In the genomic region with DNA sequence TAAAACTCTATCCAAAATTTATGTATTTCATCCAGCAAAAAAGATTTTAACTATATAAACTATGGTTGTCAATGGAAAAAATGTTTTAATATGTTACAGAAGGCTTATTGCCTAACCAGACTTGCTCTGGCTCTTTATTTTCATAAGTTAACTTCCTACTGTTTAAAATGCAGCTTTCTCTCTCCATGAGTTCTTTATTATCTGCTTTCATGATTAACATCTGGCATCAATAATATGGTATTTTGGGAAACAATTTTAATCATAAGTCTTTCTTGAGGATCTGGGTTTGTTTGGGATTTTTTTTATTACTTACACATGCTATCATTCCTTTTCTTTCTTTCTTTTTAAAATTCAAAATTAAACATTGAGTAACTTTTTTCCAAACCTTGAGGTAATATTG, we compare ENCODE assay signal across 22 cellular contexts. TPM values are rescaled to one million over a fixed set of nuclear protein-coding genes. Genes with fewer than 3 reads are reported as not detected.
"Had no signal": no experiment of that assay in that cellular context is flagged by ENCODE, and none has a peak within 500 bp of the region (broad histone marks: within the 10 kb centered on the region; RNA-seq: fewer than 3 reads in every experiment).

No MANE protein-coding gene starts in this region.

- H3K4me1 Mint-ChIP-seq: activated B cell treated with CpG ODN at 0.5 μM for 24 hours; activated CD4-positive, alpha-beta T cell treated with anti-CD3 and anti-CD28 coated beads, Interleukin-2, amount 10 ng/mL, durations not matched to agents 24 days and 14 days; activated naive CD4-positive, alpha-beta T cell treated with anti-CD3 and anti-CD28 coated beads, Interleukin-2, amount 10 ng/mL, durations not matched to agents 7 days and 5 days; activated T-helper 17 cell treated with anti-CD3 and anti-CD28 coated beads, Interleukin-2, amount 50 U/mL, for 72 hours; stimulated activated naive CD8-positive, alpha-beta T cell treated with anti-CD3 and anti-CD28 coated beads, Interleukin-15, amount 100 ng/mL, for 72 hours; T-helper 17 cell had no signal

- H3K9me3 Mint-ChIP-seq: activated B cell treated with CpG ODN at 0.5 μM for 24 hours; activated CD4-positive, alpha-beta T cell treated with anti-CD3 and anti-CD28 coated beads, Interleukin-2, amount 10 ng/mL, durations not matched to agents 24 days and 14 days; activated naive CD4-positive, alpha-beta T cell treated with anti-CD3 and anti-CD28 coated beads, Interleukin-2, amount 10 ng/mL, durations not matched to agents 7 days and 5 days; activated T-helper 17 cell treated with anti-CD3 and anti-CD28 coated beads, Interleukin-2, amount 50 U/mL, for 72 hours; stimulated activated naive CD8-positive, alpha-beta T cell treated with anti-CD3 and anti-CD28 coated beads, Interleukin-15, amount 100 ng/mL, for 72 hours had no signal

- H3K4me1 ChIP-seq: adrenal gland, colonic mucosa had no signal

- H3K27me3 Mint-ChIP-seq: stimulated activated naive CD8-positive, alpha-beta T cell treated with anti-CD3 and anti-CD28 coated beads, Interleukin-15, amount 100 ng/mL, for 72 hours had no signal

- H3K27me3 ChIP-seq: adrenal gland, colonic mucosa had no signal

- H3K27ac ChIP-seq: adrenal gland, colonic mucosa, epithelial cell of prostate, thoracic aorta had no signal

- ATAC-seq: activated T-helper 17 cell treated with anti-CD3 and anti-CD28 coated beads, Interleukin-2, amount 50 U/mL, for 72 hours; left colon; stimulated activated naive CD8-positive, alpha-beta T cell treated with anti-CD3 and anti-CD28 coated beads, Interleukin-15, amount 100 ng/mL, for 72 hours; T-helper 17 cell had no signal

- H3K36me3 Mint-ChIP-seq: activated naive CD4-positive, alpha-beta T cell treated with anti-CD3 and anti-CD28 coated beads, Interleukin-2, amount 10 ng/mL, durations not matched to agents 7 days and 5 days had no signal

- H3K9me3 ChIP-seq: adrenal gland, colonic mucosa, thoracic aorta had no signal

- DNase-seq: activated B cell treated with CpG ODN at 0.5 μM for 24 hours; activated CD4-positive, alpha-beta T cell treated with anti-CD3 and anti-CD28 coated beads, Interleukin-2, amount 10 ng/mL, durations not matched to agents 24 days and 14 days; activated naive CD4-positive, alpha-beta T cell treated with anti-CD3 and anti-CD28 coated beads, Interleukin-2, amount 10 ng/mL, durations not matched to agents 7 days and 5 days; activated T-cell treated with anti-CD3 and anti-CD28 coated beads for 4 hours; adrenal gland; caudate nucleus; colonic mucosa; effector memory CD4-positive, alpha-beta T cell; foreskin melanocyte; head of caudate nucleus; left colon; stimulated activated CD4-positive, alpha-beta T cell treated with anti-CD3 and anti-CD28 coated beads, Interleukin-15, amount 100 ng/mL, for 24 hours; stimulated activated CD4-positive, alpha-beta T cell treated with anti-CD3 and anti-CD28 coated beads, Interleukin-4, amount 100 ng/mL, for 4 hours; stimulated activated naive CD8-positive, alpha-beta T cell treated with anti-CD3 and anti-CD28 coated beads, Interleukin-15, amount 100 ng/mL, for 72 hours; T-helper 17 cell had no signal

- H3K36me3 ChIP-seq: adrenal gland, colonic mucosa, thoracic aorta had no signal

- H3K4me3 Mint-ChIP-seq: activated B cell treated with CpG ODN at 0.5 μM for 24 hours; activated CD4-positive, alpha-beta T cell treated with anti-CD3 and anti-CD28 coated beads, Interleukin-2, amount 10 ng/mL, durations not matched to agents 24 days and 14 days; activated naive CD4-positive, alpha-beta T cell treated with anti-CD3 and anti-CD28 coated beads, Interleukin-2, amount 10 ng/mL, durations not matched to agents 7 days and 5 days; activated T-helper 17 cell treated with anti-CD3 and anti-CD28 coated beads, Interleukin-2, amount 50 U/mL, for 72 hours; stimulated activated naive CD8-positive, alpha-beta T cell treated with anti-CD3 and anti-CD28 coated beads, Interleukin-15, amount 100 ng/mL, for 72 hours; T-helper 17 cell had no signal

- H3K4me3 ChIP-seq: adrenal gland, colonic mucosa, thoracic aorta had no signal

- H3K27ac Mint-ChIP-seq: activated B cell treated with CpG ODN at 0.5 μM for 24 hours; activated CD4-positive, alpha-beta T cell treated with anti-CD3 and anti-CD28 coated beads, Interleukin-2, amount 10 ng/mL, durations not matched to agents 24 days and 14 days; activated naive CD4-positive, alpha-beta T cell treated with anti-CD3 and anti-CD28 coated beads, Interleukin-2, amount 10 ng/mL, durations not matched to agents 7 days and 5 days; activated T-helper 17 cell treated with anti-CD3 and anti-CD28 coated beads, Interleukin-2, amount 50 U/mL, for 72 hours; stimulated activated naive CD8-positive, alpha-beta T cell treated with anti-CD3 and anti-CD28 coated beads, Interleukin-15, amount 100 ng/mL, for 72 hours; T-helper 17 cell had no signal

RNA-seq across cellular contexts. Expression of gene KERA, which starts 20.5 kb away (rescaled TPM):
- total RNA-seq: activated B cell treated with CpG ODN at 0.5 μM for 24 hours; activated CD4-positive, alpha-beta T cell treated with anti-CD3 and anti-CD28 coated beads, Interleukin-2, amount 10 ng/mL, durations not matched to agents 24 days and 14 days; activated CD8-positive, alpha-beta memory T cell treated with anti-CD3 and anti-CD28 coated beads for 36 hours; activated T-helper 17 cell treated with anti-CD3 and anti-CD28 coated beads, Interleukin-2, amount 50 U/mL, for 72 hours; adrenal gland; colonic mucosa; left colon; osteoblast; T-helper 17 cell; thoracic aorta; ureter had no signal
- polyA plus RNA-seq: adrenal gland, neural cell had no signal

RNA-seq across cellular contexts. Expression of gene EPYC, which starts 32.5 kb away (rescaled TPM):
- total RNA-seq: activated B cell treated with CpG ODN at 0.5 μM for 24 hours; activated CD4-positive, alpha-beta T cell treated with anti-CD3 and anti-CD28 coated beads, Interleukin-2, amount 10 ng/mL, durations not matched to agents 24 days and 14 days; activated CD8-positive, alpha-beta memory T cell treated with anti-CD3 and anti-CD28 coated beads for 36 hours; activated T-helper 17 cell treated with anti-CD3 and anti-CD28 coated beads, Interleukin-2, amount 50 U/mL, for 72 hours; colonic mucosa; left colon; T-helper 17 cell; thoracic aorta; ureter had no signal
- polyA plus RNA-seq: adrenal gland, neural cell had no signal
